In genomic region chr3:37329465-37329864, GRCh38 we compare ENCODE assay signal across 24 cellular contexts.
"Had no signal": no experiment of that assay in that cellular context is flagged by ENCODE, and none has a peak within 500 bp of the region (broad histone marks: within the 10 kb centered on the region; RNA-seq: fewer than 3 reads in every experiment).

No MANE protein-coding gene starts in this region.

- ATAC-seq: K562 had no signal

- H3K4me2 ChIP-seq: KMS-11 had no signal

- DNase-seq: Kasumi-1, MM.1S, NCI-H1092 treated with DMSO at 0.1 percent for 48 hours, NCI-H1436, NCI-H187, NCI-H2029, NCI-H2081 treated with DMSO at 0.1 percent for 48 hours, NCI-H2171, NCI-H226, NCI-H446, NCI-H510A, NCI-H524 treated with DMSO at 0.1 percent for 48 hours, NCI-H69, NCI-H774, Right ventricle myocardium superior, RPMI8226, SIG-M5 had no signal

- FAIRE-seq: HTR-8/SVneo, K562, RCC 7860 had no signal

- H3K4me3 ChIP-seq: K562, SJSA1, SK-N-MC had no signal

- H3K4me1 ChIP-seq: SJSA1 had no signal

- H3K27ac ChIP-seq: HL-60, KMS-11, SJSA1, SK-N-MC had no signal

- H3K9me3 ChIP-seq: SJSA1 had no signal

- H3K27me3 ChIP-seq: SJSA1 had no signal

- H3K9ac ChIP-seq: KMS-11 had no signal
